In genomic region chr19:35155441-35155840, GRCh38 we compare ENCODE assay signal across 8 cellular contexts. TPM values are rescaled to one million over a fixed set of nuclear protein-coding genes. Genes with fewer than 3 reads are reported as not detected.
DNase-seq lines count a peak whose midpoint lies in the region; ATAC-seq and TF ChIP-seq lines count a peak whose summit lies in the region.

No MANE protein-coding gene starts in this region.

- H3K27ac Mint-ChIP-seq in activated naive CD4-positive, alpha-beta T cell treated with anti-CD3 and anti-CD28 coated beads, Interleukin-2, amount 50 U/mL, for 24 hours: peak overlapping the region; percentile 100

- H3K4me3 ChIP-seq in AG10803 (ENCODE audit: low read length) (peak overlapping the region; percentile 89), HL-60 (replicated peaks; ENCODE audit: insufficient read depth, low read length) (peak overlapping the region; percentile 88), kidney epithelial cell (ENCODE audit: low read depth, low read length) (peak overlapping the region; percentile 53), subcutaneous abdominal adipose tissue (ENCODE audit: low read depth in 1 of 5, low read length in 5 of 5) (peak overlapping the region; percentile 71 to 90 (median 87))

- peak overlapping the region in 4 of 5 donors; percentile 57 to 85 (median 74) for H3K9ac ChIP-seq in subcutaneous abdominal adipose tissue (ENCODE audit: low read length in 5 of 5)

- H3K9me3 Mint-ChIP-seq in activated naive CD4-positive, alpha-beta T cell treated with anti-CD3 and anti-CD28 coated beads, Interleukin-2, amount 50 U/mL, for 24 hours: no peaks in the 10 kb centered on the region

- H3K36me3 ChIP-seq in kidney epithelial cell (ENCODE audit: control insufficient read depth, insufficient read depth, low read length): no peaks in the 10 kb centered on the region
- H3K36me3 ChIP-seq in subcutaneous abdominal adipose tissue (ENCODE audit: control insufficient read depth in 5 of 5, insufficient read depth in 5 of 5, low read length in 5 of 5): peaks cover 3 to 36% (median 22%) of the 10 kb centered on the region in 5 donors

- no peak for TF ChIP-seq CTCF in AG10803 (conservative IDR thresholded peaks at IDR 0.05; ENCODE audit: low read length)
- no peak for TF ChIP-seq CTCF in HL-60 (IDR thresholded peaks at IDR 0.05; ENCODE audit: insufficient read depth, low read length)
- no peak for TF ChIP-seq CTCF in kidney epithelial cell (IDR thresholded peaks at IDR 0.05; ENCODE audit: insufficient read depth, low read length, poor library complexity, severe bottlenecking)

- H3K36me3 Mint-ChIP-seq in activated naive CD4-positive, alpha-beta T cell treated with anti-CD3 and anti-CD28 coated beads, Interleukin-2, amount 50 U/mL, for 24 hours: peaks cover 27% of the 10 kb centered on the region

- peaks cover 0 to 38% (median 30%) of the 10 kb centered on the region in 5 donors for H3K4me1 ChIP-seq in subcutaneous abdominal adipose tissue (ENCODE audit: control insufficient read depth in 5 of 5, insufficient read depth in 5 of 5, low read length in 5 of 5)

- ATAC-seq in HG03097 (IDR thresholded peaks at IDR 0.05; ENCODE audit: low FRiP score, unreplicated experiment): no peak

- H3K27me3 ChIP-seq in HL-60 (ENCODE audit: insufficient read depth, poor library complexity, severe bottlenecking) (no peaks in the 10 kb centered on the region), kidney epithelial cell (ENCODE audit: control insufficient read depth, insufficient read depth, low read length) (peaks cover 3% of the 10 kb centered on the region), subcutaneous abdominal adipose tissue (ENCODE audit: control insufficient read depth in 5 of 5, insufficient read depth in 4 of 5, low read length in 5 of 5) (peaks cover 5 to 33% (median 16%) of the 10 kb centered on the region in 5 donors)

- H3K4me1 Mint-ChIP-seq in activated naive CD4-positive, alpha-beta T cell treated with anti-CD3 and anti-CD28 coated beads, Interleukin-2, amount 50 U/mL, for 24 hours: peaks cover 52% of the 10 kb centered on the region

- H3K27me3 Mint-ChIP-seq in activated naive CD4-positive, alpha-beta T cell treated with anti-CD3 and anti-CD28 coated beads, Interleukin-2, amount 50 U/mL, for 24 hours: no peaks in the 10 kb centered on the region

- no peaks in the 10 kb centered on the region for H3K9me3 ChIP-seq in subcutaneous abdominal adipose tissue (ENCODE audit: control insufficient read depth in 5 of 5, low read length in 5 of 5)

- DNase-seq in AG10803 (ENCODE audit: low read depth) (no peak), HL-60 (ENCODE audit: low read depth in 1 of 2, low spot score in 1 of 2) (peak in 1 of 2 experiments; percentile 33), kidney epithelial cell (ENCODE audit: low read depth) (no peak), UCSD-AML1 (lab: John Stamatoyannopoulos, UW; ENCODE audit: unreplicated experiment) (no peak), HK-2 (ENCODE audit: unreplicated experiment) (no peak)

- H3K4me3 Mint-ChIP-seq in activated naive CD4-positive, alpha-beta T cell treated with anti-CD3 and anti-CD28 coated beads, Interleukin-2, amount 50 U/mL, for 24 hours: peak overlapping the region; percentile 99

- H3K27ac ChIP-seq in HL-60 (replicated peaks) (peak overlapping the region; percentile 90), subcutaneous abdominal adipose tissue (ENCODE audit: low read depth, low read length) (peak overlapping the region; percentile 74)

RNA-seq across cellular contexts. Expression of gene FXYD5, which starts 0.9 kb away (rescaled TPM):
- 135 and 153 TPM in 2 replicates for total RNA-seq in kidney epithelial cell

RNA-seq across cellular contexts. Expression of gene FXYD7, which starts 12.4 kb away (rescaled TPM):
- total RNA-seq in kidney epithelial cell: not detected in 2 replicates

RNA-seq across cellular contexts. Expression of gene FXYD1, which starts 16.8 kb away (rescaled TPM):
- not detected in 2 replicates for total RNA-seq in kidney epithelial cell

RNA-seq across cellular contexts. Expression of gene LGI4, which starts 20.6 kb away (rescaled TPM):
- not detected in 2 replicates for total RNA-seq in kidney epithelial cell

RNA-seq across cellular contexts. Expression of gene FXYD3, which starts 39.8 kb away (rescaled TPM):
- 0.50 and 0.89 TPM in 2 replicates for total RNA-seq in kidney epithelial cell
